ENCODE assay signal across 15 cellular contexts in the genomic region with DNA sequence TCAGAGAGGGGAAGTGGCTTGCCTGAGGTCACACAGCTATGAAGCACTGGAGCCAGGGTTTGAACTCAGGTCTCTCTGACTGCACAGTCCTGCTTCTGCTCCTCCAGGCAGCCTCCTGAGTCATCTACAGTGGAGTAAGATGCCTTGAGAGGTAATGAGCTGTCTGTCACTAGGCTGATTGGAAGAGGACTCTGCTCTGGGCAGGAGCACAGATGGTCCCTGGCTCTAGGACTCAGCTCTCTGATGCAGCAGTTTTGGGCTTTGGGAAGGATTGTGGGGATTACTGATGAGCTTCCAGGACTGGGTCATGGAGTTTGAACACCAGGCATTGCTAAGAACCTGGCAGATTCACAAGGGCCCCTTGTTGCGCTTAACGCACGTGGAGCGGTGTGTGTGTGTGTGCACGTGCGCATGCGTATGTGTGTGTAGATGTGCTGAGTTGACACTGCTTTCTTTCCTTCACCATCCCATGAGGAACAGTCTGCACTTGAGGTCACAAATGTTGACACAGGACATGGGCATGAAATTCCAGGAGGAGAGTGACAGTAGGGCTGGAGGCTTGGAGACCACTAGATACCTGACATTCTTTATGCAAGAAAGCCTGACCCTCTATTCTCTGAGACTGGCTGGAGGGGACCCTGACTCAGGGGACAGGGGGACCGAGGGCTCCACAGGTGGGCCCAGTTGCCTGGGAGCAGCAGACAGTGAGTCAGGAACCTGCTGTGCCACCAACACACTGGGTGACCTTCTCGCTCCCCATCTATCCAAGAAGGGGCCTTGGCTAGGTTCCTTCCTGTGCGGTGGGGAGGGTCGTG.
DNase-seq lines count a peak whose midpoint lies in the region; ATAC-seq and TF ChIP-seq lines count a peak whose summit lies in the region.
"Had no signal": no experiment of that assay in that cellular context is flagged by ENCODE, and none has a peak within 500 bp of the region (broad histone marks: within the 10 kb centered on the region; RNA-seq: fewer than 3 reads in every experiment).

No MANE protein-coding gene starts in this region.

- H3K27ac Mint-ChIP-seq in neural progenitor cell, result peak overlapping the region; percentile 57

- H3F3A ChIP-seq in neural progenitor cell (ENCODE audit: low read depth), result no peaks in the 10 kb centered on the region

- H3K27me3 Mint-ChIP-seq in neural progenitor cell (ENCODE audit: insufficient read depth, low read depth), result peaks cover 8% of the 10 kb centered on the region

- peaks cover 39% of the 10 kb centered on the region for H3K4me1 Mint-ChIP-seq in neural progenitor cell

- H3K36me3 ChIP-seq in neural progenitor cell (no peaks in the 10 kb centered on the region), aorta (ENCODE audit: control insufficient read depth in 1 of 2, insufficient read depth in 2 of 2, low read length in 1 of 2) (no peaks in the 10 kb centered on the region)
- H3K36me3 ChIP-seq: left ventricle myocardium inferior had no signal

- H3K4me2 ChIP-seq in neural progenitor cell, result peak overlapping the region; percentile 1

- no peak overlapping the region for H3K9ac ChIP-seq in neural progenitor cell

- no peak overlapping the region for H3K27ac ChIP-seq in neural progenitor cell
- no peak overlapping the region for H3K27ac ChIP-seq in aorta (ENCODE audit: low read depth in 1 of 2, low read length in 2 of 2)
- H3K27ac ChIP-seq: VCaP had no signal

- no peaks in the 10 kb centered on the region for H3K9me3 Mint-ChIP-seq in neural progenitor cell

- no peaks in the 10 kb centered on the region for H3K79me2 ChIP-seq in neural progenitor cell (ENCODE audit: low read depth)

- H3K9me3 ChIP-seq in neural progenitor cell (ENCODE audit: low read depth), result no peaks in the 10 kb centered on the region
- no peaks in the 10 kb centered on the region for H3K9me3 ChIP-seq in aorta (ENCODE audit: control insufficient read depth, low read length)
- H3K9me3 ChIP-seq: left ventricle myocardium inferior had no signal

- DNase-seq in cardiac septum (ENCODE audit: low spot score), result peak; percentile 58
- DNase-seq in Right ventricle myocardium inferior (ENCODE audit: missing footprints), result no peak
- DNase-seq in dermis blood vessel endothelial cell, result peak; percentile 45
- no peak for DNase-seq in neural progenitor cell (ENCODE audit: low spot score)
- DNase-seq in aorta, result peak; percentile 12 to 37
- DNase-seq in activated gamma-delta T cell (lab: John Stamatoyannopoulos, UW), result no peak
- no peak for DNase-seq in HuH-7.5 (ENCODE audit: low spot score)
- no peak for DNase-seq in iPS-NIHi11 (ENCODE audit: low spot score)
- DNase-seq: cortex of kidney, GOT3, left ventricle myocardium inferior, NCI-H1436 treated with DMSO at 0.1 percent for 48 hours, NCI-H345, OCI-M1 had no signal

- H3K4me1 ChIP-seq in neural progenitor cell, result peaks cover 10% of the 10 kb centered on the region
- H3K4me1 ChIP-seq in aorta (ENCODE audit: control insufficient read depth in 1 of 2, insufficient read depth in 2 of 2, low read length in 2 of 2), result no peaks in the 10 kb centered on the region

- H3K27me3 ChIP-seq in neural progenitor cell, result no peaks in the 10 kb centered on the region
- no peaks in the 10 kb centered on the region for H3K27me3 ChIP-seq in aorta (ENCODE audit: control insufficient read depth in 1 of 2, insufficient read depth in 2 of 2, low read length in 1 of 2)

- H3K4me3 ChIP-seq in neural progenitor cell, result no peak overlapping the region
- H3K4me3 ChIP-seq in aorta (ENCODE audit: low read length in 2 of 2), result no peak overlapping the region
- H3K4me3 ChIP-seq: left ventricle myocardium inferior had no signal

- H3K4me3 Mint-ChIP-seq in neural progenitor cell, result no peak overlapping the region

- no peak for TF ChIP-seq CTCF in neural progenitor cell (IDR thresholded peaks at IDR 0.05)

- no peaks in the 10 kb centered on the region for H3K36me3 Mint-ChIP-seq in neural progenitor cell

- intact Hi-C loops in cardiac septum (cut with DNase I) (no loop called here), Right ventricle myocardium inferior (cut with DNase I) (no loop called here), aorta (cut with DNase I) (no loop called here)

- ATAC-seq in Right ventricle myocardium inferior (no peak), aorta (ENCODE audit: low FRiP score) (no peak)

- H2AFZ ChIP-seq in neural progenitor cell (replicated peaks), result peak overlapping the region; percentile 0

- no peaks in the 10 kb centered on the region for H4K20me1 ChIP-seq in neural progenitor cell (ENCODE audit: low read depth)

- WGBS in aorta, 2 donors, result 86 to 89% methylated on average over 11 of the region's 11 CpGs

Comparison
In these comparisons a context has a peak if more than half of its experiments do, and no peak if none do; other contexts are left out.
1. DNase-seq: peak in cardiac septum (single experiment), dermis blood vessel endothelial cell (single experiment) and aorta (2 of 2); none in Right ventricle myocardium inferior (single experiment), neural progenitor cell (single experiment), activated gamma-delta T cell (single experiment), HuH-7.5 (single experiment) and iPS-NIHi11 (single experiment).